ENCODE assay signal across 7 cellular contexts in genomic region chr12:120686690-120687569, GRCh38. TPM values are rescaled to one million over a fixed set of nuclear protein-coding genes. Genes with fewer than 3 reads are reported as not detected.
DNase-seq lines count a peak whose midpoint lies in the region; ATAC-seq, FAIRE-seq and TF ChIP-seq lines count a peak whose summit lies in the region.

TSS of gene MLEC (plus strand) at chr12:120687149. CDS start at chr12:120687297, 148 bp downstream.

- ATAC-seq in HG02981 (IDR thresholded peaks at IDR 0.05; ENCODE audit: unreplicated experiment) = peak; percentile 55

- peak within 1 kb of the TSS; percentile 80 for H3K4me3 ChIP-seq in astrocyte of the cerebellum (ENCODE audit: low read depth, low read length)

- FAIRE-seq in GM18507 (lab: Jason Lieb, UNC) = peak; percentile 96

- no peak for TF ChIP-seq CTCF in astrocyte of the cerebellum (IDR thresholded peaks at IDR 0.05; ENCODE audit: low read depth, low read length, missing control alignments)

- in situ Hi-C loops in astrocyte of the cerebellum (cut with HindIII; ENCODE audit: low sequenced_read_pairs) = no loop called here

- peak; percentile 94 for DNase-seq in GM18507 (ENCODE audit: extremely low spot score, insufficient read length, low read depth)
- peak; percentile 99 for DNase-seq in NCI-H2029 treated with DMSO at 0.1 percent for 48 hours (lab: John Stamatoyannopoulos, UW)
- DNase-seq in T-helper 9 cell = peak; percentile 98
- peak; percentile 92 for DNase-seq in astrocyte of the cerebellum (ENCODE audit: low read depth)
- DNase-seq in hepatic stellate cell (ENCODE audit: low spot score) = peak; percentile 100
- DNase-seq in renal cortical epithelial cell (ENCODE audit: low read depth) = peak; percentile 84

RNA-seq across cellular contexts. Expression of gene MLEC, which starts in this region (rescaled TPM):
- total RNA-seq in renal cortical epithelial cell = 137 and 146 TPM in 2 replicates

Comparison
In these comparisons a context has a peak if more than half of its experiments do, and no peak if none do; other contexts are left out.
1. Peak in every context shown above with its lines: DNase-seq, ATAC-seq and H3K4me3 ChIP-seq.